ENCODE assay signal across 8 cellular contexts in genomic region chr10:89032141-89032814, GRCh38. TPM values are rescaled to one million over a fixed set of nuclear protein-coding genes. Genes with fewer than 3 reads are reported as not detected.
DNase-seq lines count a peak whose midpoint lies in the region; TF ChIP-seq lines count a peak whose summit lies in the region.

No MANE protein-coding gene starts in this region.

- H3K27ac ChIP-seq in GM23248, result peak overlapping the region; percentile 68
- H3K27ac ChIP-seq in OCI-LY3 (ENCODE audit: low read length), result peak overlapping the region; percentile 62
- no peak overlapping the region for H3K27ac ChIP-seq in coronary artery
- peak overlapping the region in 1 of 4 donors; percentile 10 for H3K27ac ChIP-seq in sigmoid colon

- H3K27me3 ChIP-seq in GM23248 (replicated peaks; ENCODE audit: insufficient read depth) (no peaks in the 10 kb centered on the region), OCI-LY3 (ENCODE audit: low read depth, low read length) (no peaks in the 10 kb centered on the region), sigmoid colon (no peaks in the 10 kb centered on the region)

- H2AFZ ChIP-seq in GM23248 (0 out of 2 replicates have a peak overlapping the region, but pooled peaks have one; percentile 8), OCI-LY3 (ENCODE audit: low read depth, low read length) (peak overlapping the region; percentile 3; the same call in 1 of the 2 replicates)

- no peak for TF ChIP-seq EP300 in sigmoid colon (IDR thresholded peaks at IDR 0.05)

- H3K4me3 ChIP-seq in GM23248 (peak overlapping the region; percentile 43), OCI-LY3 (ENCODE audit: low read length) (peak overlapping the region; percentile 69), coronary artery (no peak overlapping the region), sigmoid colon (no peak overlapping the region)

- WGBS in GM23248 (ENCODE audit: low coverage in 1 of 2, low lambda C conversion rate in 2 of 2, missing lambda C conversion rate in 2 of 2), 2 experiments, result 1% methylated on average over 7 of the region's 7 CpGs
- WGBS in sigmoid colon, 2 donors, result 29 to 43% methylated on average over 7 of the region's 7 CpGs

- H3K9me3 ChIP-seq in GM23248 (ENCODE audit: low read depth), result no peaks in the 10 kb centered on the region
- no peaks in the 10 kb centered on the region for H3K9me3 ChIP-seq in OCI-LY3 (ENCODE audit: insufficient read depth, low read length)
- no peaks in the 10 kb centered on the region for H3K9me3 ChIP-seq in sigmoid colon

- H3K79me2 ChIP-seq in GM23248 (ENCODE audit: insufficient read depth) (no peaks in the 10 kb centered on the region), OCI-LY3 (ENCODE audit: low read length) (no peaks in the 10 kb centered on the region)

- H3K9me2 ChIP-seq in GM23248 (ENCODE audit: insufficient read depth), result no peaks in the 10 kb centered on the region

- in situ Hi-C loops in GM23248 (cut with MboI), result loop anchor here (5.0 to 25.0 kb wide), 2 partner anchors 180 to 355 kb away; partner anchors contain the start of genes IFIT1 and IFIT1B

- H3K4me1 ChIP-seq in GM23248 (ENCODE audit: insufficient read depth), result peaks cover 34% of the 10 kb centered on the region
- peaks cover 39% of the 10 kb centered on the region for H3K4me1 ChIP-seq in OCI-LY3 (ENCODE audit: low read length)
- peaks cover 0 to 22% (median 4%) of the 10 kb centered on the region in 4 donors for H3K4me1 ChIP-seq in sigmoid colon

- intact Hi-C loops in sigmoid colon (cut with DNase I), result no loop called here

- no peak for TF ChIP-seq POLR2A in sigmoid colon (IDR thresholded peaks at IDR 0.05)

- H3F3A ChIP-seq in GM23248 (ENCODE audit: insufficient read depth), result peaks cover 50% of the 10 kb centered on the region

- H3K36me3 ChIP-seq in GM23248 (ENCODE audit: low read depth) (no peaks in the 10 kb centered on the region), OCI-LY3 (replicated peaks; ENCODE audit: low read depth, low read length) (no peaks in the 10 kb centered on the region), sigmoid colon (no peaks in the 10 kb centered on the region)

- H4K20me1 ChIP-seq in GM23248 (ENCODE audit: insufficient read depth) (no peaks in the 10 kb centered on the region), OCI-LY3 (ENCODE audit: insufficient read depth, low read length) (no peaks in the 10 kb centered on the region)

- H3K9ac ChIP-seq in GM23248 (peak overlapping the region; percentile 51), OCI-LY3 (ENCODE audit: low read length) (peak overlapping the region; percentile 45)

- DNase-seq in EL (peak; percentile 67), GM23248 (peak; percentile 93), dedifferentiated amniotic fluid mesenchymal stem cell (ENCODE audit: extremely low spot score) (peak; percentile 28), retina (no peak), coronary artery (ENCODE audit: low spot score) (no peak), sigmoid colon (no peak)
- DNase-seq in stimulated activated CD4-positive, alpha-beta T cell treated with anti-CD3 and anti-CD28 coated beads, Interleukin-12 subunit alpha, Interleukin-12 subunit beta, amount 100 ng/mL, for 4 hours, result peak; percentile 54

- H3K4me2 ChIP-seq in GM23248 (ENCODE audit: unreplicated experiment), result peak overlapping the region; percentile 55
- peak overlapping the region; percentile 85 for H3K4me2 ChIP-seq in OCI-LY3 (ENCODE audit: low read length)

- TF ChIP-seq CTCF in OCI-LY3 (IDR thresholded peaks at IDR 0.05; ENCODE audit: low read depth, low read length) (no peak), coronary artery (IDR thresholded peaks at IDR 0.05) (no peak), sigmoid colon (IDR thresholded peaks at IDR 0.05) (no peak)

RNA-seq across cellular contexts. Expression of gene FAS, which starts 41.7 kb away (rescaled TPM):
- total RNA-seq in GM23248 (2014; rRNA removed; shearing (Covaris generic)), result 69.0 and 77.8 TPM in 2 replicates
- 54.5 and 55.4 TPM in 2 replicates for polyA plus RNA-seq in GM23248 (2016; fragmentation: Nextera tagmentation; extraction: Ambion mirVana)
- total RNA-seq in sigmoid colon, result 10 to 100 TPM; 14.3 to 44.6 (median 22.1) TPM
- polyA plus RNA-seq in sigmoid colon, result 10 to 100 TPM in 2 of 3 donors, 1 to 10 TPM in 1; 7.6 to 18.8 (median 11.4) TPM

Comparison
In these comparisons a context has a peak if more than half of its experiments do, and no peak if none do; other contexts are left out.
1. DNase-seq: peak in EL (single experiment), GM23248 (single experiment), dedifferentiated amniotic fluid mesenchymal stem cell (single experiment) and stimulated activated CD4-positive, alpha-beta T cell treated with anti-CD3 and anti-CD28 coated beads, Interleukin-12 subunit alpha, Interleukin-12 subunit beta, amount 100 ng/mL, for 4 hours (single experiment); none in retina (single experiment), coronary artery (single experiment) and sigmoid colon (single experiment).
2. H3K27ac ChIP-seq: peak in GM23248 (single experiment) and OCI-LY3 (single experiment); none in coronary artery (0 of 2).
3. H3K4me3 ChIP-seq: peak in GM23248 (single experiment) and OCI-LY3 (single experiment); none in coronary artery (single experiment) and sigmoid colon (0 of 4).